In the genomic region with DNA sequence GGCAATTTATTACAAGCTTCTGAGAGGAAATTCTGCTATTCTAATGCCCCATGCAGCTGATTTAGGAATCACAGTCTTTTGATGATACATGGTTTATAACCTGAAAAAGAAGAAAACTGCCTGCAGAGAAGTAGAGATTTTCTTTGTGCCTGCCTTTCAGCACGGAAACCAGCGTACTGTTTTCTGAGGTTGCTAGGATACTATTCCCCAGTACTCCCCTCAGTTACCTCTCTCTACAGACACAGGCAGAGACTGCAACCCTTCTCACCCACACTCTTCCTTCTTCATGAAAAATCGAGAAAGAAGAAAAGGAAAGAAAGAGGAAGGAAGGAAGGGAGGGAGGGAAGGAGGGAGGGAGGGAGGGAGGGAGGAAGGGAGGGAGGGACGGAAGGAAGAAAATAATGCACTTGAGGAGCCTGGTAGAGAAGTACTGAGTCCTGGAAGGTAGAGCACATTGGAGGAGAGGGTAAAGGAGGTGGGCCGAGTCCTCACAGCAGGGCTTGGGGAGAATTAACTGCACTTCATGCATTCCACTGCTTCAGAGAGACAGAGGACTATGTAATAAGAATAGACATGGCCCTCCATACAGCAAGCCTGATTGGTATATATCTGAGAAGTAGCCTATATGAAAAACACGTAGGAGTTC, we compare ENCODE assay signal across 13 cellular contexts.
"Had no signal": no experiment of that assay in that cellular context is flagged by ENCODE, and none has a peak within 500 bp of the region (broad histone marks: within the 10 kb centered on the region; RNA-seq: fewer than 3 reads in every experiment).

No MANE protein-coding gene starts in this region.

- H3K4me3 ChIP-seq: esophagus muscularis mucosa, left lung, ovary, thoracic aorta had no signal

- H3K36me3 Mint-ChIP-seq: activated naive CD4-positive, alpha-beta T cell treated with anti-CD3 and anti-CD28 coated beads, Interleukin-2, amount 10 ng/mL, durations not matched to agents 7 days and 5 days; natural killer cell treated with Interleukin-12 subunit alpha and Interleukin-12 subunit beta and Interleukin-15 and Interleukin-18, amount 100 ng/mL, for 72 hours had no signal

- H3K4me3 Mint-ChIP-seq: activated naive CD4-positive, alpha-beta T cell treated with anti-CD3 and anti-CD28 coated beads, Interleukin-2, amount 10 ng/mL, durations not matched to agents 7 days and 5 days; natural killer cell treated with Interleukin-12 subunit alpha and Interleukin-12 subunit beta and Interleukin-15 and Interleukin-18, amount 100 ng/mL, for 72 hours had no signal

- H3K27ac Mint-ChIP-seq: activated naive CD4-positive, alpha-beta T cell treated with anti-CD3 and anti-CD28 coated beads, Interleukin-2, amount 10 ng/mL, durations not matched to agents 7 days and 5 days; activated T-helper 2 cell treated with anti-CD3 and anti-CD28 coated beads, Interferon-gamma antibody, Interleukin-2, Interleukin-4, amounts not matched to agents 10 μg/mL and 5 μg/mL and 100 μg/mL, durations not matched to agents 14 hours and 24 hours and 36 hours; natural killer cell treated with Interleukin-12 subunit alpha and Interleukin-12 subunit beta and Interleukin-15 and Interleukin-18, amount 100 ng/mL, for 72 hours had no signal

- ATAC-seq: left lung; natural killer cell treated with Interleukin-12 subunit alpha and Interleukin-12 subunit beta and Interleukin-15 and Interleukin-18, amount 100 ng/mL, for 72 hours had no signal

- DNase-seq: activated CD4-positive, alpha-beta T cell treated with anti-CD3 and anti-CD28 coated beads for 1 hour; activated CD4-positive, alpha-beta T cell treated with anti-CD3 and anti-CD28 coated beads, Interleukin-2, amount 50 U/mL, for 4 hours; activated naive CD4-positive, alpha-beta T cell treated with anti-CD3 and anti-CD28 coated beads, Interleukin-2, amount 10 ng/mL, durations not matched to agents 7 days and 5 days; hippocampal formation; left lung; ovary; stimulated activated CD4-positive, alpha-beta T cell treated with anti-CD3 and anti-CD28 coated beads, Interleukin-2, amount 100 ng/mL, for 24 hours; T-helper 1 cell; T1000 had no signal

- H3K4me1 Mint-ChIP-seq: activated naive CD4-positive, alpha-beta T cell treated with anti-CD3 and anti-CD28 coated beads, Interleukin-2, amount 10 ng/mL, durations not matched to agents 7 days and 5 days had no signal

- H3K9me3 Mint-ChIP-seq: activated naive CD4-positive, alpha-beta T cell treated with anti-CD3 and anti-CD28 coated beads, Interleukin-2, amount 10 ng/mL, durations not matched to agents 7 days and 5 days; activated T-helper 2 cell treated with anti-CD3 and anti-CD28 coated beads, Interferon-gamma antibody, Interleukin-2, Interleukin-4, amounts not matched to agents 10 μg/mL and 5 μg/mL and 100 μg/mL, durations not matched to agents 14 hours and 24 hours and 36 hours; natural killer cell treated with Interleukin-12 subunit alpha and Interleukin-12 subunit beta and Interleukin-15 and Interleukin-18, amount 100 ng/mL, for 72 hours had no signal
